ENCODE assay signal across 31 cellular contexts in genomic region chr6:113356139-113356538, GRCh38.
DNase-seq lines count a peak whose midpoint lies in the region; ATAC-seq, FAIRE-seq and TF ChIP-seq lines count a peak whose summit lies in the region.
"Had no signal": no experiment of that assay in that cellular context is flagged by ENCODE, and none has a peak within 500 bp of the region (broad histone marks: within the 10 kb centered on the region; RNA-seq: fewer than 3 reads in every experiment).

No MANE protein-coding gene starts in this region.

- TF ChIP-seq CTCF in HepG2 (CRISPR knock-in tag; IDR thresholded peaks at IDR 0.05) (no peak), right lobe of liver (IDR thresholded peaks at IDR 0.05) (no peak)

- H3K79me2 ChIP-seq in HepG2 (ENCODE audit: insufficient read depth, low read length) = no peaks in the 10 kb centered on the region

- peaks cover 100% of the 10 kb centered on the region for H3K4me1 ChIP-seq in HepG2 (ENCODE audit: insufficient read depth, low read length)
- H3K4me1 ChIP-seq in right lobe of liver = peaks cover 0 to 12% (median 0%) of the 10 kb centered on the region in 4 donors
- no peaks in the 10 kb centered on the region for H3K4me1 ChIP-seq in small intestine (ENCODE audit: control insufficient read depth in 2 of 2, insufficient read depth in 1 of 2, low read depth in 1 of 2, low read length in 1 of 2)

- H3K27ac Mint-ChIP-seq in stimulated activated effector memory CD8-positive, alpha-beta T cell treated with anti-CD3 and anti-CD28 coated beads, Interleukin-12 subunit alpha, Interleukin-12 subunit beta, amount 100 ng/mL, for 72 hours = no peak overlapping the region
- H3K27ac Mint-ChIP-seq: B cell; CD14-positive monocyte; CD8-positive, alpha-beta memory T cell had no signal

- no peaks in the 10 kb centered on the region for H3K9me3 Mint-ChIP-seq in stimulated activated effector memory CD8-positive, alpha-beta T cell treated with anti-CD3 and anti-CD28 coated beads, Interleukin-12 subunit alpha, Interleukin-12 subunit beta, amount 100 ng/mL, for 72 hours
- H3K9me3 Mint-ChIP-seq: CD14-positive monocyte had no signal

- H4K20me1 ChIP-seq in HepG2 (ENCODE audit: insufficient read depth, low read length) = no peaks in the 10 kb centered on the region

- H3K4me2 ChIP-seq in HepG2 (ENCODE audit: low read depth, low read length) = peak overlapping the region; percentile 57
- H3K4me2 ChIP-seq: PC-9 had no signal

- H3K36me3 Mint-ChIP-seq in stimulated activated effector memory CD8-positive, alpha-beta T cell treated with anti-CD3 and anti-CD28 coated beads, Interleukin-12 subunit alpha, Interleukin-12 subunit beta, amount 100 ng/mL, for 72 hours = no peaks in the 10 kb centered on the region
- H3K36me3 Mint-ChIP-seq: CD14-positive monocyte; CD8-positive, alpha-beta memory T cell had no signal

- H3K4me3 Mint-ChIP-seq in stimulated activated effector memory CD8-positive, alpha-beta T cell treated with anti-CD3 and anti-CD28 coated beads, Interleukin-12 subunit alpha, Interleukin-12 subunit beta, amount 100 ng/mL, for 72 hours = no peak overlapping the region
- H3K4me3 Mint-ChIP-seq: B cell; CD14-positive monocyte; CD8-positive, alpha-beta memory T cell had no signal

- intact Hi-C loops in HepG2 (cut with micrococcal nuclease; ENCODE audit: unreplicated experiment) (no loop called here), right lobe of liver (cut with DNase I) (no loop called here)

- 48% methylated on average over 1 of the region's 1 CpG for WGBS in HepG2 (ENCODE audit: low lambda C conversion rate)
- 70% methylated on average over 1 of the region's 1 CpG for WGBS in right lobe of liver (ENCODE audit: insufficient coverage, low coverage, low lambda C conversion rate, missing lambda C conversion rate)
- 79 to 80% (median 80%) methylated on average over 1 of the region's 1 CpG for WGBS in small intestine, 3 donors

- TF ChIP-seq RAD21 in HepG2 (CRISPR knock-in tag; IDR thresholded peaks at IDR 0.05) = no peak

- H3K27me3 ChIP-seq in HepG2 (ENCODE audit: control insufficient read depth in 1 of 2, insufficient read depth in 2 of 2, low read length in 2 of 2) (no peaks in the 10 kb centered on the region; a peak in 1 of 5 replicates), right lobe of liver (no peaks in the 10 kb centered on the region), small intestine (ENCODE audit: control insufficient read depth in 2 of 2, insufficient read depth in 2 of 2, low read length in 2 of 2) (no peaks in the 10 kb centered on the region)
- H3K27me3 ChIP-seq: MG63, SJSA1 had no signal

- 0 out of 4 replicates have a peak, but pooled peaks of 1 of the 2 experiments have one; percentile 39 for TF ChIP-seq POLR2A in HepG2 (IDR thresholded peaks at IDR 0.05; ENCODE audit: insufficient read depth in 1 of 2, low read depth in 2 of 2, low read length in 2 of 2)
- TF ChIP-seq POLR2A in right lobe of liver (IDR thresholded peaks at IDR 0.05) = no peak

- in situ Hi-C loops in HepG2 (cut with HindIII; ENCODE audit: extremely low pct_ligation_motif_present, low pct_unique_long_range_greater_than_20kb) = loop anchor here (10.0 kb wide), 1 partner anchor 279 kb away; no protein-coding TSS in a partner anchor

- peak overlapping the region; percentile 30; the same call in 1 of the 2 replicates for H3K9ac ChIP-seq in HepG2 (ENCODE audit: insufficient read depth, low read depth, low read length)

- POLR2A ChIA-PET in HepG2 (lab: Yijun Ruan, JAX) = interaction anchor here (0.7 to 1.5 kb wide), 9 partner anchors 9 to 517 kb away, joined by 3 to 18 read pairs (median 5); no protein-coding TSS in a partner anchor

- H3K4me3 ChIP-seq in HepG2 (replicated peaks in 1 of 3; ENCODE audit: insufficient read depth in 1 of 3, low read depth in 2 of 3, low read length in 3 of 3) = no peak overlapping the region; a peak in 1 of 6 replicates
- no peak overlapping the region for H3K4me3 ChIP-seq in right lobe of liver
- H3K4me3 ChIP-seq in small intestine (ENCODE audit: low read depth in 1 of 2, low read length in 2 of 2) = no peak overlapping the region
- H3K4me3 ChIP-seq: MG63, PC-9, SJSA1 had no signal

- no peaks in the 10 kb centered on the region for H3K36me3 ChIP-seq in HepG2 (replicated peaks in 1 of 2; ENCODE audit: control insufficient read depth in 1 of 2, insufficient read depth in 2 of 2, low read length in 2 of 2)
- no peaks in the 10 kb centered on the region for H3K36me3 ChIP-seq in right lobe of liver
- H3K36me3 ChIP-seq in small intestine (ENCODE audit: control insufficient read depth in 2 of 2, insufficient read depth in 2 of 2, low read length in 2 of 2) = no peaks in the 10 kb centered on the region
- H3K36me3 ChIP-seq: MG63, SJSA1 had no signal

- H3K9me3 ChIP-seq in HepG2 (ENCODE audit: low read length) (no peaks in the 10 kb centered on the region), right lobe of liver (no peaks in the 10 kb centered on the region), small intestine (ENCODE audit: control insufficient read depth, low read depth) (no peaks in the 10 kb centered on the region)
- H3K9me3 ChIP-seq: MG63, SJSA1 had no signal

- ATAC-seq in HepG2 = peak; percentile 80
- no peak for ATAC-seq in right lobe of liver
- no peak for ATAC-seq in stimulated activated effector memory CD8-positive, alpha-beta T cell treated with anti-CD3 and anti-CD28 coated beads, Interleukin-12 subunit alpha, Interleukin-12 subunit beta, amount 100 ng/mL, for 72 hours
- no peak for ATAC-seq in HG02678 (IDR thresholded peaks at IDR 0.05; ENCODE audit: unreplicated experiment)

- H3K4me1 Mint-ChIP-seq in stimulated activated effector memory CD8-positive, alpha-beta T cell treated with anti-CD3 and anti-CD28 coated beads, Interleukin-12 subunit alpha, Interleukin-12 subunit beta, amount 100 ng/mL, for 72 hours = no peaks in the 10 kb centered on the region
- H3K4me1 Mint-ChIP-seq: B cell; CD14-positive monocyte; CD8-positive, alpha-beta memory T cell had no signal

- no peak overlapping the region for H2AFZ ChIP-seq in HepG2 (ENCODE audit: low read length)
- H2AFZ ChIP-seq: PC-9 had no signal

- H3K27ac ChIP-seq in HepG2 (ENCODE audit: extremely low read length, insufficient read depth, low read length) (peak overlapping the region; percentile 70), right lobe of liver (no peak overlapping the region), small intestine (ENCODE audit: low read depth in 1 of 2, low read length in 1 of 2) (no peak overlapping the region)
- H3K27ac ChIP-seq: HL-60, PC-9, SJSA1 had no signal

- no TSS peak for BruUV-seq in HepG2 (replicated peaks; lab: Mats Ljungman, UMichigan)

- FAIRE-seq in HepG2 (lab: Jason Lieb, UNC) = peak; percentile 63
- no peak for FAIRE-seq in small intestine (lab: Jason Lieb, UNC)
- FAIRE-seq: D721Med, GM12891, H1 had no signal

- CTCF ChIA-PET in HepG2 (lab: Yijun Ruan, JAX; ENCODE audit: low intra/inter-chr PET ratio, low total read pairs) = no interaction called here

- TF ChIP-seq EP300 in HepG2 (IDR thresholded peaks at IDR 0.05; ENCODE audit: low read depth in 2 of 2, low read length in 2 of 2) (peak in 1 of 2 experiments; percentile 82; a peak in 2 of 4 replicates), HepG2 (CRISPR knock-in tag; IDR thresholded peaks at IDR 0.05; ENCODE audit: borderline replicate concordance) (no peak)

- DNase-seq in HepG2 (ENCODE audit: low spot score) (peak; percentile 94), right lobe of liver (no peak), EH (ENCODE audit: low read depth) (peak; percentile 34), NCI-H69 (lab: John Stamatoyannopoulos, UW) (peak; percentile 3), small intestine (peak; percentile 3), DMS153 treated with DMSO at 0.1 percent for 48 hours (lab: John Stamatoyannopoulos, UW; ENCODE audit: unreplicated experiment) (no peak)
- DNase-seq in stimulated activated effector memory CD8-positive, alpha-beta T cell treated with anti-CD3 and anti-CD28 coated beads, Interleukin-12 subunit alpha, Interleukin-12 subunit beta, amount 100 ng/mL, for 72 hours (ENCODE audit: low spot score in 2 of 2) = no peak
- DNase-seq: CD8-positive, alpha-beta memory T cell; DMS79; GF-D8; HCEC 1CT; KG1; MG63; NCI-H1105 treated with DMSO at 0.1 percent for 48 hours; NCI-H1694; NCI-H2029 treated with DMSO at 0.1 percent for 48 hours; NCI-H2171; NCI-H226; NCI-H524; PC-9; Right ventricle myocardium superior; RPMI8226; T-helper 2 cell had no signal

TF ChIP-seq in HepG2, 621 proteins besides CTCF, POLR2A, EP300 and RAD21 (continues in another document):
- TF ChIP-seq CREBL2 (CRISPR knock-in tag; IDR thresholded peaks at IDR 0.05; ENCODE audit: borderline replicate concordance) (no peak), MBNL3 (CRISPR knock-in tag; conservative IDR thresholded peaks at IDR 0.05) (no peak), ZBTB49 (CRISPR knock-in tag; IDR thresholded peaks at IDR 0.05; ENCODE audit: borderline replicate concordance) (no peak), ZNF24 (IDR thresholded peaks at IDR 0.05) (no peak), ZNF274 (CRISPR knock-in tag; IDR thresholded peaks at IDR 0.05) (no peak), DRAP1 (CRISPR knock-in tag; IDR thresholded peaks at IDR 0.05) (peak; percentile 82), ZNF557 (CRISPR knock-in tag; IDR thresholded peaks at IDR 0.05) (no peak), SUZ12 (IDR thresholded peaks at IDR 0.05; ENCODE audit: low read depth, low read length) (no peak), KDM4B (CRISPR knock-in tag; IDR thresholded peaks at IDR 0.05) (no peak)

Comparison
In these comparisons a context has a peak if more than half of its experiments do, and no peak if none do; other contexts are left out.
1. DNase-seq: peak in HepG2 (single experiment), EH (single experiment), NCI-H69 (single experiment) and small intestine (single experiment); none in right lobe of liver (0 of 3), stimulated activated effector memory CD8-positive, alpha-beta T cell treated with anti-CD3 and anti-CD28 coated beads, Interleukin-12 subunit alpha, Interleukin-12 subunit beta, amount 100 ng/mL, for 72 hours (0 of 2) and DMS153 treated with DMSO at 0.1 percent for 48 hours (single experiment).